Comparison of ENCODE assay signal across 21 cellular contexts in genomic region chr2:207813942-207814341, GRCh38. TPM values are rescaled to one million over a fixed set of nuclear protein-coding genes. Genes with fewer than 3 reads are reported as not detected.
A peak's percentile ranks its signal among the peaks of the same experiment; 100 is the strongest.
DNase-seq lines count a peak whose midpoint lies in the region; ATAC-seq and TF ChIP-seq lines count a peak whose summit lies in the region.
"Had no signal": no experiment of that assay in that cellular context is flagged by ENCODE, and none has a peak within 500 bp of the region (broad histone marks: within the 10 kb centered on the region; RNA-seq: fewer than 3 reads in every experiment).

No MANE protein-coding gene starts in this region.

- no peaks in the 10 kb centered on the region for H3K9me3 ChIP-seq in HUES64 (ENCODE audit: insufficient read depth, low read depth, low read length)
- no peaks in the 10 kb centered on the region for H3K9me3 ChIP-seq in endodermal cell (ENCODE audit: control insufficient read depth, low read length)
- no peaks in the 10 kb centered on the region for H3K9me3 ChIP-seq in upper lobe of right lung
- H3K9me3 ChIP-seq: left ventricle myocardium inferior, psoas muscle, tibial nerve had no signal

- H3K27ac Mint-ChIP-seq in endodermal cell = peak overlapping the region; percentile 99
- H3K27ac Mint-ChIP-seq: activated naive CD4-positive, alpha-beta T cell treated with anti-CD3 and anti-CD28 coated beads, Interleukin-2, amount 50 U/mL, for 72 hours; activated T-cell treated with anti-CD3 and anti-CD28 coated beads, Interleukin-2, amount 50 U/mL, for 72 hours; CD8-positive, alpha-beta memory T cell; nephron progenitor cell had no signal

- in situ Hi-C loops in SK-MEL-5 (cut with HindIII; ENCODE audit: low pct_unique_long_range_greater_than_20kb, low sequenced_read_pairs) = no loop called here

- intact Hi-C loops in upper lobe of right lung (cut with DNase I) = no loop called here

- peak overlapping the region; percentile 31 for H3K4me3 Mint-ChIP-seq in endodermal cell
- H3K4me3 Mint-ChIP-seq: activated T-cell treated with anti-CD3 and anti-CD28 coated beads, Interleukin-2, amount 50 U/mL, for 72 hours; CD8-positive, alpha-beta memory T cell had no signal

- H3K9ac ChIP-seq in HUES64 (ENCODE audit: low read depth, low read length) (peak overlapping the region; percentile 38; the same call in 1 of the 2 replicates), endodermal cell (ENCODE audit: extremely low read depth, low read length, poor library complexity, severe bottlenecking) (peak overlapping the region; percentile 44)

- DNase-seq in SK-MEL-5 (ENCODE audit: low read depth, low spot score) (peak; percentile 32), endodermal cell (peak; percentile 78), upper lobe of right lung (no peak), HuH-7.5 (ENCODE audit: low spot score) (no peak)
- DNase-seq: activated CD8-positive, alpha-beta memory T cell treated with anti-CD3 and anti-CD28 coated beads for 24 hours; activated T-cell treated with anti-CD3 and anti-CD28 coated beads, Interleukin-2, amount 50 U/mL, for 72 hours; CD8-positive, alpha-beta memory T cell; DMS79 treated with DMSO at 0.1 percent for 48 hours; KBM-7; left ventricle myocardium inferior; NCI-H2029 treated with DMSO at 0.1 percent for 48 hours; NCI-H345; nephron progenitor cell; psoas muscle; stimulated activated naive CD4-positive, alpha-beta T cell treated with Interleukin-2 at 50 U/mL for 16 hours had no signal

- H3K9me3 Mint-ChIP-seq in endodermal cell = no peaks in the 10 kb centered on the region
- H3K9me3 Mint-ChIP-seq: activated naive CD4-positive, alpha-beta T cell treated with anti-CD3 and anti-CD28 coated beads, Interleukin-2, amount 50 U/mL, for 72 hours; activated T-cell treated with anti-CD3 and anti-CD28 coated beads, Interleukin-2, amount 50 U/mL, for 72 hours; CD8-positive, alpha-beta memory T cell; nephron progenitor cell had no signal

- H3K4me1 ChIP-seq in HUES64 (ENCODE audit: insufficient read depth, low read length) (peaks cover 43% of the 10 kb centered on the region), endodermal cell (ENCODE audit: control insufficient read depth, insufficient read depth, low read length) (peaks cover 25% of the 10 kb centered on the region), upper lobe of right lung (peaks cover 15% of the 10 kb centered on the region)
- H3K4me1 ChIP-seq: psoas muscle had no signal

- H3K27me3 Mint-ChIP-seq in endodermal cell (ENCODE audit: insufficient read depth) = no peaks in the 10 kb centered on the region

- no peaks in the 10 kb centered on the region for H3K27me3 ChIP-seq in HUES64 (ENCODE audit: insufficient read depth, low read length)
- H3K27me3 ChIP-seq in endodermal cell (ENCODE audit: control insufficient read depth, insufficient read depth, low read length, poor library complexity, severe bottlenecking) = no peaks in the 10 kb centered on the region
- no peaks in the 10 kb centered on the region for H3K27me3 ChIP-seq in upper lobe of right lung
- H3K27me3 ChIP-seq: tibial nerve had no signal

- H3K36me3 Mint-ChIP-seq in endodermal cell (ENCODE audit: low read depth) = no peaks in the 10 kb centered on the region
- H3K36me3 Mint-ChIP-seq: activated naive CD4-positive, alpha-beta T cell treated with anti-CD3 and anti-CD28 coated beads, Interleukin-2, amount 50 U/mL, for 72 hours; CD8-positive, alpha-beta memory T cell had no signal

- H3K4me3 ChIP-seq in HUES64 (ENCODE audit: low read length) = no peak overlapping the region
- peak overlapping the region; percentile 30 for H3K4me3 ChIP-seq in endodermal cell (ENCODE audit: low read length)
- no peak overlapping the region for H3K4me3 ChIP-seq in upper lobe of right lung
- H3K4me3 ChIP-seq: left ventricle myocardium inferior, psoas muscle, skin epidermis, tibial nerve had no signal

- H3K36me3 ChIP-seq in HUES64 (ENCODE audit: insufficient read depth, low read length) (no peaks in the 10 kb centered on the region), endodermal cell (ENCODE audit: control insufficient read depth, insufficient read depth, low read length) (no peaks in the 10 kb centered on the region), upper lobe of right lung (no peaks in the 10 kb centered on the region)
- H3K36me3 ChIP-seq: left ventricle myocardium inferior, tibial nerve had no signal

- 85% methylated on average over 6 of the region's 6 CpGs for WGBS in HUES64
- 78 to 88% methylated on average over 5 to 6 of the region's 6 CpGs for WGBS in endodermal cell (ENCODE audit: insufficient coverage in 1 of 2, insufficient read length in 1 of 2), 2 experiments

- H3K4me1 Mint-ChIP-seq in endodermal cell = peaks cover 56% of the 10 kb centered on the region
- H3K4me1 Mint-ChIP-seq: CD8-positive, alpha-beta memory T cell had no signal

- TF ChIP-seq CTCF in endodermal cell (conservative IDR thresholded peaks at IDR 0.05) (peak; percentile 10), upper lobe of right lung (IDR thresholded peaks at IDR 0.05) (no peak)

- ATAC-seq in upper lobe of right lung (peak; percentile 10), HG02623 (IDR thresholded peaks at IDR 0.05; ENCODE audit: unreplicated experiment) (no peak), HG03378 (IDR thresholded peaks at IDR 0.05; ENCODE audit: unreplicated experiment) (no peak)
- ATAC-seq: activated naive CD4-positive, alpha-beta T cell treated with anti-CD3 and anti-CD28 coated beads, Interleukin-2, amount 50 U/mL, for 72 hours; activated T-cell treated with anti-CD3 and anti-CD28 coated beads, Interleukin-2, amount 50 U/mL, for 72 hours; psoas muscle had no signal

- H3K27ac ChIP-seq in HUES64 (ENCODE audit: low read depth, low read length) (peak overlapping the region; percentile 65), endodermal cell (ENCODE audit: low read depth, low read length) (peak overlapping the region; percentile 8), upper lobe of right lung (no peak overlapping the region)
- H3K27ac ChIP-seq: left ventricle myocardium inferior, psoas muscle, skin epidermis had no signal

RNA-seq across cellular contexts. Expression of gene FZD5, which starts 44.2 kb away (rescaled TPM):
- 18.4 TPM for polyA plus RNA-seq in HUES64 (2013, experiment 1 of 2)
- polyA plus RNA-seq in HUES64 (2013, experiment 2 of 2) = 16.7 TPM
- 4.8 and 4.9 TPM in 2 replicates for total RNA-seq in SK-MEL-5 (2014; rRNA removed; shearing (Covaris generic))
- polyA plus RNA-seq in SK-MEL-5 (2015; cell fraction: cytosol; rRNA removed) = 4.2 and 4.6 TPM in 2 replicates
- polyA plus RNA-seq in SK-MEL-5 (2015; cell fraction: nucleus; rRNA removed) = 2.6 and 3.1 TPM in 2 replicates
- total RNA-seq in endodermal cell = 1,000 to 10,000 TPM; 1,055 to 1,188 TPM
- 95.5 TPM for polyA plus RNA-seq in endodermal cell (2013, experiment 1 of 2)
- 122 TPM for polyA plus RNA-seq in endodermal cell (2013, experiment 2 of 2)
- 42.5 TPM for total RNA-seq in upper lobe of right lung

Comparison
In these comparisons a context has a peak if more than half of its experiments do, and no peak if none do; other contexts are left out.
1. DNase-seq: peak in SK-MEL-5 (single experiment) and endodermal cell (single experiment); none in upper lobe of right lung (single experiment) and HuH-7.5 (single experiment).
2. RNA of gene FZD5, which starts 44.2 kb away (total RNA-seq): 1,055 to 1,188 TPM in endodermal cell; 42.5 TPM in upper lobe of right lung (single experiment) and 4.8 to 4.9 TPM in SK-MEL-5; every median in the first group is over 10 times any median in the second.